ENCODE assay signal across 16 cellular contexts in genomic region chr5:10409504-10409903, GRCh38. TPM values are rescaled to one million over a fixed set of nuclear protein-coding genes. Genes with fewer than 3 reads are reported as not detected.
DNase-seq lines count a peak whose midpoint lies in the region; ATAC-seq and TF ChIP-seq lines count a peak whose summit lies in the region.
"Had no signal": no experiment of that assay in that cellular context is flagged by ENCODE, and none has a peak within 500 bp of the region (broad histone marks: within the 10 kb centered on the region; RNA-seq: fewer than 3 reads in every experiment).

No MANE protein-coding gene starts in this region.

- no peaks in the 10 kb centered on the region for H3K9me2 ChIP-seq in GM23248 (ENCODE audit: insufficient read depth)

- CTCF ChIA-PET in CD8-positive, alpha-beta memory T cell (lab: Charles Lee): interaction anchor here (1.2 kb wide), 1 partner anchor 19 kb away, joined by 3 read pairs; no protein-coding TSS in a partner anchor
- CTCF ChIA-PET in T-cell (lab: Charles Lee) (no interaction called here), MCF 10A (lab: Yijun Ruan, JAX) (interaction anchor here (0.6 kb wide), 3 partner anchors 8 to 15 kb away, joined by 3 to 5 read pairs (median 3); no protein-coding TSS in a partner anchor)

- POLR2A ChIA-PET in CD8-positive, alpha-beta memory T cell (lab: Charles Lee): no interaction called here
- POLR2A ChIA-PET in T-cell (lab: Charles Lee): interaction anchor here in 1 of 2 donors (0.5 to 0.7 kb wide), 2 partner anchors 10 to 16 kb away, joined by 3 read pairs; no protein-coding TSS in a partner anchor
- POLR2A ChIA-PET in MCF 10A (lab: Yijun Ruan, JAX): interaction anchor here (0.7 to 0.9 kb wide), 2 partner anchors 10 to 31 kb away, joined by 3 to 4 read pairs; no protein-coding TSS in a partner anchor

- peaks cover 85 to 94% of the 10 kb centered on the region in 2 donors for H3K36me3 Mint-ChIP-seq in CD14-positive monocyte
- H3K36me3 Mint-ChIP-seq in CD8-positive, alpha-beta memory T cell: peaks cover 26 to 92% (median 35%) of the 10 kb centered on the region in 3 donors
- H3K36me3 Mint-ChIP-seq in T-cell: peaks cover 56% of the 10 kb centered on the region
- H3K36me3 Mint-ChIP-seq in endothelial cell (ENCODE audit: low read depth, unreplicated experiment): peaks cover 57% of the 10 kb centered on the region
- H3K36me3 Mint-ChIP-seq in MCF 10A (ENCODE audit: insufficient read depth, unreplicated experiment): peaks cover 87% of the 10 kb centered on the region

- no peak overlapping the region for H3K27ac ChIP-seq in CD8-positive, alpha-beta memory T cell (ENCODE audit: low read depth, low read length)
- H3K27ac ChIP-seq in GM23248: no peak overlapping the region
- H3K27ac ChIP-seq in right cardiac atrium (ENCODE audit: low read length): no peak overlapping the region
- H3K27ac ChIP-seq: brain microvascular endothelial cell, hepatocyte, uterus, WERI-Rb-1 had no signal

- 95 to 96% methylated on average over 1 of the region's 1 CpG for WGBS in GM23248 (ENCODE audit: low coverage in 1 of 2, low lambda C conversion rate in 2 of 2, missing lambda C conversion rate in 2 of 2), 2 experiments
- WGBS in right cardiac atrium: 77% methylated on average over 1 of the region's 1 CpG

- peaks cover 50% of the 10 kb centered on the region for H3K36me3 ChIP-seq in CD8-positive, alpha-beta memory T cell (ENCODE audit: insufficient read depth, low read length)
- H3K36me3 ChIP-seq in GM23248 (ENCODE audit: low read depth): peaks cover 82% of the 10 kb centered on the region
- H3K36me3 ChIP-seq: uterus had no signal

- intact Hi-C loops in CD14-positive monocyte (cut with micrococcal nuclease): no loop called here
- intact Hi-C loops in right cardiac atrium (cut with DNase I): no loop called here
- intact Hi-C loops in MCF 10A (cut with micrococcal nuclease): no loop called here

- H3K27ac Mint-ChIP-seq in CD14-positive monocyte (peak overlapping the region in 4 of 7 donors; percentile 5 to 58 (median 18)), T-cell (peak overlapping the region; percentile 19 to 33), endothelial cell (ENCODE audit: unreplicated experiment) (peak overlapping the region; percentile 87), MCF 10A (ENCODE audit: low read depth, unreplicated experiment) (no peak overlapping the region)
- peak overlapping the region in 6 of 8 donors; percentile 4 to 78 (median 64) for H3K27ac Mint-ChIP-seq in CD8-positive, alpha-beta memory T cell

- DNase-seq in CD14-positive monocyte (ENCODE audit: low spot score) (no peak), T-cell (no peak), endothelial cell (ENCODE audit: low spot score) (no peak), GM23248 (no peak), right cardiac atrium (no peak), MCF 10A (ENCODE audit: unreplicated experiment) (no peak)
- no peak for DNase-seq in CD8-positive, alpha-beta memory T cell
- DNase-seq: activated gamma-delta T cell treated with Interleukin-2 at 50 U/mL for 16 hours; brain microvascular endothelial cell; NCI-H146; stimulated activated CD4-positive, alpha-beta T cell treated with anti-CD3 and anti-CD28 coated beads, Interleukin-1b, Interleukin-23, amount 100 ng/mL, for 48 hours; uterus; WERI-Rb-1 had no signal

- no peaks in the 10 kb centered on the region for H3K9me3 ChIP-seq in CD8-positive, alpha-beta memory T cell (ENCODE audit: low read length)
- H3K9me3 ChIP-seq in GM23248 (ENCODE audit: low read depth): no peaks in the 10 kb centered on the region
- peaks cover 6% of the 10 kb centered on the region for H3K9me3 ChIP-seq in right cardiac atrium (ENCODE audit: control insufficient read depth, low read length)
- H3K9me3 ChIP-seq: uterus had no signal

- peaks cover 27% of the 10 kb centered on the region for H3K79me2 ChIP-seq in GM23248 (ENCODE audit: insufficient read depth)
- H3K79me2 ChIP-seq: hepatocyte had no signal

- BruUV-seq in MCF 10A (replicated peaks; lab: Mats Ljungman, UMichigan): no TSS peak

- H3K4me2 ChIP-seq in GM23248 (ENCODE audit: unreplicated experiment): no peak overlapping the region
- H3K4me2 ChIP-seq: hepatocyte had no signal

- no peaks in the 10 kb centered on the region for H4K20me1 ChIP-seq in GM23248 (ENCODE audit: insufficient read depth)

- H3K4me1 Mint-ChIP-seq in CD14-positive monocyte (peaks cover 5% of the 10 kb centered on the region), T-cell (peaks cover 8 to 13% (median 10%) of the 10 kb centered on the region in 3 donors), endothelial cell (ENCODE audit: unreplicated experiment) (peaks cover 8% of the 10 kb centered on the region), MCF 10A (ENCODE audit: insufficient read depth, unreplicated experiment) (no peaks in the 10 kb centered on the region)
- peaks cover 7 to 8% (median 8%) of the 10 kb centered on the region in 3 donors for H3K4me1 Mint-ChIP-seq in CD8-positive, alpha-beta memory T cell

- in situ Hi-C loops in GM23248 (cut with MboI): loop anchor here (10.0 kb wide), 1 partner anchor 125 kb away; no protein-coding TSS in a partner anchor

- H2AFZ ChIP-seq in GM23248: no peak overlapping the region
- H2AFZ ChIP-seq: hepatocyte had no signal

- TF ChIP-seq CTCF in CD14-positive monocyte (IDR thresholded peaks at IDR 0.05): no peak
- TF ChIP-seq CTCF in endothelial cell (IDR thresholded peaks at IDR 0.05; ENCODE audit: unreplicated experiment): no peak
- no peak for TF ChIP-seq CTCF in MCF 10A (IDR thresholded peaks at IDR 0.05; ENCODE audit: unreplicated experiment)

- H3K27me3 Mint-ChIP-seq in CD14-positive monocyte (ENCODE audit: low read depth in 3 of 3): no peaks in the 10 kb centered on the region
- H3K27me3 Mint-ChIP-seq in CD8-positive, alpha-beta memory T cell: no peaks in the 10 kb centered on the region
- no peaks in the 10 kb centered on the region for H3K27me3 Mint-ChIP-seq in T-cell
- peaks cover 4% of the 10 kb centered on the region for H3K27me3 Mint-ChIP-seq in endothelial cell (ENCODE audit: unreplicated experiment)
- no peaks in the 10 kb centered on the region for H3K27me3 Mint-ChIP-seq in MCF 10A (ENCODE audit: insufficient read depth, unreplicated experiment)

- H3K9me3 Mint-ChIP-seq in CD14-positive monocyte (no peaks in the 10 kb centered on the region), T-cell (no peaks in the 10 kb centered on the region), endothelial cell (ENCODE audit: unreplicated experiment) (no peaks in the 10 kb centered on the region), MCF 10A (ENCODE audit: unreplicated experiment) (no peaks in the 10 kb centered on the region)
- no peaks in the 10 kb centered on the region for H3K9me3 Mint-ChIP-seq in CD8-positive, alpha-beta memory T cell

- H3K4me3 Mint-ChIP-seq in CD14-positive monocyte: no peak overlapping the region
- no peak overlapping the region for H3K4me3 Mint-ChIP-seq in CD8-positive, alpha-beta memory T cell
- H3K4me3 Mint-ChIP-seq in T-cell: no peak overlapping the region
- peak overlapping the region; percentile 39 for H3K4me3 Mint-ChIP-seq in endothelial cell (ENCODE audit: unreplicated experiment)
- H3K4me3 Mint-ChIP-seq in MCF 10A (ENCODE audit: unreplicated experiment): no peak overlapping the region

- no peak overlapping the region for H3K4me3 ChIP-seq in CD8-positive, alpha-beta memory T cell (ENCODE audit: low read length)
- H3K4me3 ChIP-seq in GM23248 (no peak overlapping the region), right cardiac atrium (ENCODE audit: low read length) (no peak overlapping the region)
- H3K4me3 ChIP-seq: hepatocyte, uterus had no signal

- no peaks in the 10 kb centered on the region for H3K4me1 ChIP-seq in CD8-positive, alpha-beta memory T cell (ENCODE audit: insufficient read depth, low read length)
- H3K4me1 ChIP-seq in GM23248 (ENCODE audit: insufficient read depth): no peaks in the 10 kb centered on the region
- H3K4me1 ChIP-seq in right cardiac atrium (ENCODE audit: control insufficient read depth, insufficient read depth, low read length): no peaks in the 10 kb centered on the region
- H3K4me1 ChIP-seq: uterus had no signal

- no peak overlapping the region for H3K9ac ChIP-seq in GM23248

- H3F3A ChIP-seq in GM23248 (ENCODE audit: insufficient read depth): peaks cover 6% of the 10 kb centered on the region; the same call in 1 of the 2 replicates

- ATAC-seq in T-cell (replicated peaks in 1 of 4) (no peak), right cardiac atrium (no peak)

- no peaks in the 10 kb centered on the region for H3K27me3 ChIP-seq in CD8-positive, alpha-beta memory T cell (ENCODE audit: insufficient read depth, low read length, poor library complexity, severe bottlenecking)
- H3K27me3 ChIP-seq in GM23248 (replicated peaks; ENCODE audit: insufficient read depth) (no peaks in the 10 kb centered on the region), right cardiac atrium (ENCODE audit: control insufficient read depth, insufficient read depth) (no peaks in the 10 kb centered on the region)
- H3K27me3 ChIP-seq: brain microvascular endothelial cell, hepatocyte, uterus had no signal

RNA-seq across cellular contexts. Expression of gene ROPN1L, which starts 32.2 kb away (rescaled TPM):
- 1 to 10 TPM; 1.9 to 2.1 TPM for polyA plus RNA-seq in CD14-positive monocyte
- total RNA-seq in CD8-positive, alpha-beta memory T cell: under 1 TPM in 1 of 2 experiments, not detected in 1; 0.22 TPM
- polyA plus RNA-seq in CD8-positive, alpha-beta memory T cell: 2.9 TPM
- 1 to 10 TPM in 2 of 5 donors, under 1 TPM in 3; 0.61 to 1.5 (median 0.95) TPM for total RNA-seq in T-cell
- total RNA-seq in endothelial cell (ENCODE audit: unreplicated experiment): 4.0 TPM
- total RNA-seq in GM23248 (2014; rRNA removed; shearing (Covaris generic)): 0.86 TPM in 1 of 2 replicates, not detected in the other
- polyA plus RNA-seq in GM23248 (2016; fragmentation: Nextera tagmentation; extraction: Ambion mirVana): 0.69 and 0.84 TPM in 2 replicates
- total RNA-seq in right cardiac atrium: 1 to 10 TPM in 2 of 4 donors, under 1 TPM in 2; 0.78 to 1.5 (median 1.1) TPM
- 0.93 TPM for polyA plus RNA-seq in right cardiac atrium
- 0.82 TPM in 1 of 2 replicates, not detected in the other for total RNA-seq in MCF 10A (2022)
- total RNA-seq: G401 had no signal
- polyA plus RNA-seq: hepatocyte, keratinocyte had no signal

RNA-seq across cellular contexts. Expression of gene MARCHF6, which starts 56.0 kb away (rescaled TPM):
- polyA plus RNA-seq in CD14-positive monocyte (10 to 100 TPM; 24.0 to 31.0 TPM), GM23248 (2016; fragmentation: Nextera tagmentation; extraction: Ambion mirVana) (97.5 and 105 TPM in 2 replicates), right cardiac atrium (75.7 TPM)
- 100 to 1,000 TPM; 103 to 110 TPM for total RNA-seq in CD8-positive, alpha-beta memory T cell
- 54.2 TPM for polyA plus RNA-seq in CD8-positive, alpha-beta memory T cell
- total RNA-seq in T-cell (100 to 1,000 TPM; 146 to 185 (median 167) TPM), endothelial cell (ENCODE audit: unreplicated experiment) (162 TPM), right cardiac atrium (100 to 1,000 TPM; 168 to 186 (median 183) TPM), MCF 10A (2022) (118 and 131 TPM in 2 replicates)
- 44.9 and 56.4 TPM in 2 replicates for total RNA-seq in GM23248 (2014; rRNA removed; shearing (Covaris generic))

Comparison
In these comparisons a context has a peak if more than half of its experiments do, and no peak if none do; other contexts are left out.
1. CTCF ChIA-PET loops: an anchor here in CD8-positive, alpha-beta memory T cell (1.2 kb wide) and MCF 10A (0.6 kb wide); none called in T-cell.